Comparison of ENCODE assay signal across 1 cellular context in the genomic region with DNA sequence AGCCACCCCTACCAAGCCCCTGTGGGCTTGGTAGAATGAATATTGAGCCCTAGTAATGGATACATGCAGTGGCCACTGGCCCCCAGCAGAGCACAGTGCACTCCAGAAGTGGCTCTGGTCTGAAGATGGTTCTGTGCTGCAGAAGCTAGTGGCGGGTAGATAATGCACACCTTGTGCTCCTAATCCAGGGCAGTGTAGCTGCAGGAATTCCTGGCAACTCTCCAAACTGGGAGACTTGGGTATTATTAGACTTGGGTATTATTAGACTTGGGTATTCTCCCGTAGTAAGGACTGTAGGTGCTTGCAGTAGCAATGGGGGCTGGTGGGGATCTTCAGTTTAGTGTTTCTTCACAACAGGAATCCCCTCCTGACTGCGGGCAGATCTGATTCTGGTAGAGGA.
A peak's percentile ranks its signal among the peaks of the same experiment; 100 is the strongest.
TF ChIP-seq lines count a peak whose summit lies in the region.

No MANE protein-coding gene starts in this region.

TF ChIP-seq in K562, 482 proteins besides CTCF, POLR2A, EP300 and RAD21:
- TF ChIP-seq NFIC (IDR thresholded peaks at IDR 0.05) (peak; percentile 48), GTF2E2 (tag; IDR thresholded peaks at IDR 0.05) (no peak), ZNF121 (CRISPR knock-in tag; conservative IDR thresholded peaks at IDR 0.05) (no peak)
- TF ChIP-seq, protein P1, sequence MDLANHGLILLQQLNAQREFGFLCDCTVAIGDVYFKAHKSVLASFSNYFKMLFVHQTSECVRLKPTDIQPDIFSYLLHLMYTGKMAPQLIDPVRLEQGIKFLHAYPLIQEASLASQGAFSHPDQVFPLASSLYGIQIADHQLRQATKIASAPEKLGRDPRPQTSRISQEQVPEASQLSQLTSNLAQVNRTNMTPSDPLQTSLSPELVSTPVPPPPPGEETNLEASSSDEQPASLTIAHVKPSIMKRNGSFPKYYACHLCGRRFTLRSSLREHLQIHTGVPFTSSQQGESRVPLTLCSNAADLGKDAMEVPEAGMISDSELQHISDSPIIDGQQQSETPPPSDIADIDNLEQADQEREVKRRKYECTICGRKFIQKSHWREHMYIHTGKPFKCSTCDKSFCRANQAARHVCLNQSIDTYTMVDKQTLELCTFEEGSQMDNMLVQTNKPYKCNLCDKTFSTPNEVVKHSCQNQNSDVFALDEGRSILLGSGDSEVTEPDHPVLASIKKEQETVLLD (IDR thresholded peaks at IDR 0.05) = no peak
- TF ChIP-seq, protein P2, sequence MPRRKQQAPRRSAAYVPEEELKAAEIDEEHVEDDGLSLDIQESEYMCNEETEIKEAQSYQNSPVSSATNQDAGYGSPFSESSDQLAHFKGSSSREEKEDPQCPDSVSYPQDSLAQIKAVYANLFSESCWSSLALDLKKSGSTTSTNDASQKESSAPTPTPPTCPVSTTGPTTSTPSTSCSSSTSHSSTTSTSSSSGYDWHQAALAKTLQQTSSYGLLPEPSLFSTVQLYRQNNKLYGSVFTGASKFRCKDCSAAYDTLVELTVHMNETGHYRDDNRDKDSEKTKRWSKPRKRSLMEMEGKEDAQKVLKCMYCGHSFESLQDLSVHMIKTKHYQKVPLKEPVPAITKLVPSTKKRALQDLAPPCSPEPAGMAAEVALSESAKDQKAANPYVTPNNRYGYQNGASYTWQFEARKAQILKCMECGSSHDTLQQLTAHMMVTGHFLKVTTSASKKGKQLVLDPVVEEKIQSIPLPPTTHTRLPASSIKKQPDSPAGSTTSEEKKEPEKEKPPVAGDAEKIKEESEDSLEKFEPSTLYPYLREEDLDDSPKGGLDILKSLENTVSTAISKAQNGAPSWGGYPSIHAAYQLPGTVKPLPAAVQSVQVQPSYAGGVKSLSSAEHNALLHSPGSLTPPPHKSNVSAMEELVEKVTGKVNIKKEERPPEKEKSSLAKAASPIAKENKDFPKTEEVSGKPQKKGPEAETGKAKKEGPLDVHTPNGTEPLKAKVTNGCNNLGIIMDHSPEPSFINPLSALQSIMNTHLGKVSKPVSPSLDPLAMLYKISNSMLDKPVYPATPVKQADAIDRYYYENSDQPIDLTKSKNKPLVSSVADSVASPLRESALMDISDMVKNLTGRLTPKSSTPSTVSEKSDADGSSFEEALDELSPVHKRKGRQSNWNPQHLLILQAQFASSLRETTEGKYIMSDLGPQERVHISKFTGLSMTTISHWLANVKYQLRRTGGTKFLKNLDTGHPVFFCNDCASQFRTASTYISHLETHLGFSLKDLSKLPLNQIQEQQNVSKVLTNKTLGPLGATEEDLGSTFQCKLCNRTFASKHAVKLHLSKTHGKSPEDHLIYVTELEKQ (CRISPR knock-in tag; IDR thresholded peaks at IDR 0.05) = no peak
